In genomic region chr9:73118297-73118696, GRCh38 we compare ENCODE assay signal across 29 cellular contexts. TPM values are rescaled to one million over a fixed set of nuclear protein-coding genes. Genes with fewer than 3 reads are reported as not detected.
DNase-seq lines count a peak whose midpoint lies in the region; ATAC-seq, FAIRE-seq and TF ChIP-seq lines count a peak whose summit lies in the region.
"Had no signal": no experiment of that assay in that cellular context is flagged by ENCODE, and none has a peak within 500 bp of the region (broad histone marks: within the 10 kb centered on the region; RNA-seq: fewer than 3 reads in every experiment).

No MANE protein-coding gene starts in this region.

- peak; percentile 59 for FAIRE-seq in A549 (lab: Jason Lieb, UNC)
- FAIRE-seq: GM12878, H1 had no signal

- H3K4me1 ChIP-seq in A549, result peaks cover 64% of the 10 kb centered on the region
- H3K4me1 ChIP-seq: ascending aorta, tibial artery had no signal

- H3K27ac Mint-ChIP-seq in activated T-helper 17 cell treated with anti-CD3 and anti-CD28 coated beads, Interleukin-2, amount 50 U/mL, for 72 hours, result peak overlapping the region; percentile 61
- H3K27ac Mint-ChIP-seq: activated CD8-positive, alpha-beta T cell treated with anti-CD3 and anti-CD28 coated beads for 36 hours; activated naive CD8-positive, alpha-beta T cell treated with anti-CD3 and anti-CD28 coated beads for 36 hours; nephron progenitor cell; T-helper 17 cell had no signal

- POLR2A ChIA-PET in A549 (lab: Yijun Ruan, JAX), result interaction anchor here (0.6 to 1.1 kb wide), 2 partner anchors 58 to 123 kb away, joined by 3 read pairs; no protein-coding TSS in a partner anchor

- no peak for TF ChIP-seq CTCF in A549 (IDR thresholded peaks at IDR 0.05)
- TF ChIP-seq CTCF in fibroblast of mammary gland (conservative IDR thresholded peaks at IDR 0.05; ENCODE audit: control insufficient read depth, insufficient read depth, low read depth, low read length), result no peak

- intact Hi-C loops in Right ventricle myocardium superior (cut with DNase I), result no loop called here

- H3K9me3 ChIP-seq in A549, result no peaks in the 10 kb centered on the region; the same call in 2 of the 3 replicates
- H3K9me3 ChIP-seq: ascending aorta, ovary, tibial artery had no signal

- TF ChIP-seq EP300 in A549 (IDR thresholded peaks at IDR 0.05), result no peak

- CTCF ChIA-PET in A549 (lab: Yijun Ruan, JAX), result interaction anchor here (1.2 to 5.9 kb wide), 2 partner anchors 9 to 11 kb away, joined by 3 to 28 read pairs; no protein-coding TSS in a partner anchor

- DNase-seq in A549 (ENCODE audit: low read depth in 1 of 2, low spot score in 1 of 2) (no peak), HCEC 1CT (peak; percentile 21), fibroblast of mammary gland (ENCODE audit: low read depth) (peak; percentile 44), NCI-H524 (lab: John Stamatoyannopoulos, UW) (no peak), DMS53 treated with DMSO at 0.1 percent for 48 hours (lab: John Stamatoyannopoulos, UW; ENCODE audit: unreplicated experiment) (no peak), Right ventricle myocardium superior (no peak)
- DNase-seq: activated CD4-positive, alpha-beta T cell treated with anti-CD3 and anti-CD28 coated beads for 1 hour; activated CD8-positive, alpha-beta T cell treated with anti-CD3 and anti-CD28 coated beads for 36 hours; activated naive CD8-positive, alpha-beta T cell treated with anti-CD3 and anti-CD28 coated beads for 36 hours; cerebellar nuclear complex; COR-L47; DND-41; dorsolateral prefrontal cortex; head of caudate nucleus; NCI-H1092 treated with DMSO at 0.1 percent for 48 hours; NCI-H2029; NCI-H526 treated with DMSO at 0.1 percent for 48 hours; nephron progenitor cell; ovary; RPMI8226; stimulated activated CD4-positive, alpha-beta T cell treated with anti-CD3 and anti-CD28 coated beads, Interleukin-1b, Interleukin-23, amount 100 ng/mL, for 48 hours; T-helper 17 cell; tibial artery had no signal

- H3K36me3 Mint-ChIP-seq in activated T-helper 17 cell treated with anti-CD3 and anti-CD28 coated beads, Interleukin-2, amount 50 U/mL, for 72 hours (ENCODE audit: low read depth), result no peaks in the 10 kb centered on the region
- H3K36me3 Mint-ChIP-seq: activated naive CD8-positive, alpha-beta T cell treated with anti-CD3 and anti-CD28 coated beads for 36 hours had no signal

- no peak for ATAC-seq in A549
- peak; percentile 10 for ATAC-seq in activated T-helper 17 cell treated with anti-CD3 and anti-CD28 coated beads, Interleukin-2, amount 50 U/mL, for 72 hours (replicated peaks)
- ATAC-seq in HG02840 (IDR thresholded peaks at IDR 0.05; ENCODE audit: low FRiP score, unreplicated experiment), result no peak
- no peak for ATAC-seq in Right ventricle myocardium superior (ENCODE audit: poor library complexity)
- ATAC-seq: activated CD8-positive, alpha-beta T cell treated with anti-CD3 and anti-CD28 coated beads for 36 hours; GM12878; T-helper 17 cell had no signal

- H3K4me3 ChIP-seq in A549 (no peak overlapping the region), fibroblast of mammary gland (ENCODE audit: control insufficient read depth, low read depth, low read length) (no peak overlapping the region)
- H3K4me3 ChIP-seq: ascending aorta, dorsolateral prefrontal cortex, GM12878, lung, ovary, tibial artery had no signal

- H3K4me3 Mint-ChIP-seq in activated T-helper 17 cell treated with anti-CD3 and anti-CD28 coated beads, Interleukin-2, amount 50 U/mL, for 72 hours, result peak overlapping the region; percentile 58
- H3K4me3 Mint-ChIP-seq: activated CD8-positive, alpha-beta T cell treated with anti-CD3 and anti-CD28 coated beads for 36 hours; activated naive CD8-positive, alpha-beta T cell treated with anti-CD3 and anti-CD28 coated beads for 36 hours; nephron progenitor cell; T-helper 17 cell had no signal

- TF ChIP-seq POLR2A in A549 (IDR thresholded peaks at IDR 0.05; ENCODE audit: low read length), result no peak

- no peak for TF ChIP-seq RAD21 in A549 (conservative IDR thresholded peaks at IDR 0.05 in 1 of 2, IDR thresholded peaks at IDR 0.05 in 1 of 2)

- H3K4me1 Mint-ChIP-seq in activated T-helper 17 cell treated with anti-CD3 and anti-CD28 coated beads, Interleukin-2, amount 50 U/mL, for 72 hours, result peaks cover 41% of the 10 kb centered on the region
- H3K4me1 Mint-ChIP-seq: nephron progenitor cell had no signal

- H3K27me3 Mint-ChIP-seq in activated T-helper 17 cell treated with anti-CD3 and anti-CD28 coated beads, Interleukin-2, amount 50 U/mL, for 72 hours, result no peaks in the 10 kb centered on the region
- H3K27me3 Mint-ChIP-seq: activated CD8-positive, alpha-beta T cell treated with anti-CD3 and anti-CD28 coated beads for 36 hours; activated naive CD8-positive, alpha-beta T cell treated with anti-CD3 and anti-CD28 coated beads for 36 hours; T-helper 17 cell had no signal

- H3K9me3 Mint-ChIP-seq in activated T-helper 17 cell treated with anti-CD3 and anti-CD28 coated beads, Interleukin-2, amount 50 U/mL, for 72 hours, result no peaks in the 10 kb centered on the region
- H3K9me3 Mint-ChIP-seq: activated CD8-positive, alpha-beta T cell treated with anti-CD3 and anti-CD28 coated beads for 36 hours; activated naive CD8-positive, alpha-beta T cell treated with anti-CD3 and anti-CD28 coated beads for 36 hours; nephron progenitor cell had no signal

- peak overlapping the region; percentile 77 to 81 for H3K27ac ChIP-seq in A549
- H3K27ac ChIP-seq: ascending aorta, dorsolateral prefrontal cortex, ovary, tibial artery had no signal

- peak overlapping the region; percentile 59 for H3K4me2 ChIP-seq in A549

TF ChIP-seq in A549, 52 proteins besides CTCF, POLR2A, EP300 and RAD21:
- TF ChIP-seq USF2 (IDR thresholded peaks at IDR 0.05), result no peak
- TF ChIP-seq REST (IDR thresholded peaks at IDR 0.05), result no peak
- no peak for TF ChIP-seq ZNF302 (CRISPR knock-in tag; IDR thresholded peaks at IDR 0.05)
- TF ChIP-seq MAFK (IDR thresholded peaks at IDR 0.05; ENCODE audit: partially characterized antibody), result no peak
- TF ChIP-seq FOSB (CRISPR knock-in tag; IDR thresholded peaks at IDR 0.05), result no peak

RNA-seq across cellular contexts. Expression of gene ANXA1, which starts 33.4 kb away (rescaled TPM):
- polyA plus RNA-seq in A549 (2011; rRNA removed), result 1,630 and 1,990 TPM in 2 replicates
- polyA plus RNA-seq in A549 (2012; cell fraction: cytosol; rRNA removed), result 803 and 959 TPM in 2 replicates
- 455 and 518 TPM in 2 replicates for polyA plus RNA-seq in A549 (2012; cell fraction: nucleus; rRNA removed)
- polyA plus RNA-seq in A549 (2017; fragmentation: RNase III; extraction: RNeasy Plus Mini Kit Qiagen cat#74134 plus additional on column Dnase treatment), result 1,437 to 1,601 TPM (median 1,494 TPM) in 3 replicates
- 502 and 534 TPM in 2 replicates for polyA minus RNA-seq in A549 (2011; rRNA and poly(A)+ RNA removed)
- total RNA-seq in activated T-helper 17 cell treated with anti-CD3 and anti-CD28 coated beads, Interleukin-2, amount 50 U/mL, for 72 hours, result 10 to 100 TPM; 50.3 to 57.1 TPM
- 53.1 TPM for total RNA-seq in Right ventricle myocardium superior

Comparison
In these comparisons a context has a peak if more than half of its experiments do, and no peak if none do; other contexts are left out.
1. DNase-seq: peak in HCEC 1CT (single experiment) and fibroblast of mammary gland (single experiment); none in A549 (0 of 2), NCI-H524 (0 of 2), DMS53 treated with DMSO at 0.1 percent for 48 hours (single experiment) and Right ventricle myocardium superior (single experiment).